ENCODE assay signal across 31 cellular contexts in the genomic region with DNA sequence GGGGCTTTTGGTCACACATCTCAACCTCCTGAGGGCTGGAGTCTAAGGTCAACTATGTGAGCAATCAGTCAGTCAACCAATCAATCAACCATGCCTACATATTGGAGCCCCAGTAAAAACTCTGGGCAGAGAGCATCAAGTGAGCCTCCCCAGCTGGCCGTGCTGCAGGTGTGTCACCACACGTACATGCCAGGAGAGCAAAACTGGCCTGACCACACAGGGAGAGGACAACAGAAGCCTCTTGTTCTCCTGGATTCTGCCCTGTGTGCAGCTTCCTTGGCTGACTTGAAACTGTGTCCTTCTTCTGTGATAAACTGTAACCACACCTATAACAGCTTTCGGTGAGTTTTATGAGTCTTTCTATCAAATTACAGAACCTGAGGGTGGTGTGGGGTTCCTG. TPM values are rescaled to one million over a fixed set of nuclear protein-coding genes. Genes with fewer than 3 reads are reported as not detected.
"Had no signal": no experiment of that assay in that cellular context is flagged by ENCODE, and none has a peak within 500 bp of the region (broad histone marks: within the 10 kb centered on the region; RNA-seq: fewer than 3 reads in every experiment).

No MANE protein-coding gene starts in this region.

- H3K4me3 ChIP-seq: PC-9 had no signal

- ATAC-seq: activated T-helper 17 cell treated with anti-CD3 and anti-CD28 coated beads, Interleukin-2, amount 50 U/mL, for 72 hours; T-cell had no signal

- DNase-seq: activated CD4-positive, alpha-beta memory T cell treated with anti-CD3 and anti-CD28 coated beads for 36 hours; activated CD4-positive, alpha-beta T cell treated with anti-CD3 and anti-CD28 coated beads, Interleukin-2, amount 10 ng/mL, durations not matched to agents 7 days and 5 days; activated CD4-positive, CD25-positive, alpha-beta regulatory T cell; activated CD8-positive, alpha-beta memory T cell treated with anti-CD3 and anti-CD28 coated beads for 24 hours; activated gamma-delta T cell; activated naive CD4-positive, alpha-beta T cell treated with anti-CD3 and anti-CD28 coated beads for 36 hours; activated T-cell treated with anti-CD3 and anti-CD28 coated beads for 4 hours; amygdala; KG1; NCI-H1092; NCI-H1417; NCI-H1694; NCI-H2029; NCI-H2107; NCI-H2171 treated with DMSO at 0.1 percent for 48 hours; NCI-H226; NCI-H526 treated with DMSO at 0.1 percent for 48 hours; NCI-H82; NK-92 treated with Interleukin-12 subunit alpha and Interleukin-12 subunit beta, amount 100 ng/mL, for 24 hours; PC-9; SIG-M5; T-cell; T-helper 2 cell; T1000 had no signal

- H3K27ac ChIP-seq: PC-9, VCaP had no signal

- FAIRE-seq: astrocyte, TTC549 had no signal

RNA-seq across cellular contexts. Expression of gene AQP12B, which starts 31.5 kb away (rescaled TPM):
- total RNA-seq: activated CD4-positive, alpha-beta memory T cell treated with anti-CD3 and anti-CD28 coated beads for 36 hours; activated CD4-positive, alpha-beta T cell treated with anti-CD3 and anti-CD28 coated beads, Interleukin-2, amount 10 ng/mL, durations not matched to agents 7 days and 5 days; activated naive CD4-positive, alpha-beta T cell treated with anti-CD3 and anti-CD28 coated beads for 36 hours; activated T-helper 17 cell treated with anti-CD3 and anti-CD28 coated beads, Interleukin-2, amount 50 U/mL, for 72 hours; astrocyte; LHCN-M2; M059J; NCI-H460; PC-9; T-cell had no signal

RNA-seq across cellular contexts. Expression of gene AQP12A, which starts 40.5 kb away (rescaled TPM):
- total RNA-seq: activated CD4-positive, alpha-beta memory T cell treated with anti-CD3 and anti-CD28 coated beads for 36 hours; activated CD4-positive, alpha-beta T cell treated with anti-CD3 and anti-CD28 coated beads, Interleukin-2, amount 10 ng/mL, durations not matched to agents 7 days and 5 days; activated naive CD4-positive, alpha-beta T cell treated with anti-CD3 and anti-CD28 coated beads for 36 hours; activated T-helper 17 cell treated with anti-CD3 and anti-CD28 coated beads, Interleukin-2, amount 50 U/mL, for 72 hours; astrocyte; LHCN-M2; M059J; NCI-H460; PC-9; T-cell had no signal
